Comparison of ENCODE assay signal across 1 cellular context in genomic region chr2:188693771-188694170, GRCh38.
TF ChIP-seq lines count a peak whose summit lies in the region.

No MANE protein-coding gene starts in this region.

TF ChIP-seq in GM23338, 12 proteins besides CTCF, POLR2A, EP300 and RAD21:
- TF ChIP-seq ETS1 (IDR thresholded peaks at IDR 0.05): no peak
- TF ChIP-seq NANOG (IDR thresholded peaks at IDR 0.05; ENCODE audit: borderline replicate concordance): no peak
- TF ChIP-seq ZNF331 (CRISPR knock-in tag; IDR thresholded peaks at IDR 0.05; ENCODE audit: low read depth): no peak
- TF ChIP-seq POLR2AphosphoS5 (IDR thresholded peaks at IDR 0.05; ENCODE audit: low read depth): no peak
- TF ChIP-seq CREB1 (CRISPR knock-in tag; IDR thresholded peaks at IDR 0.05; ENCODE audit: low read depth): no peak
- TF ChIP-seq ZNF462 (CRISPR knock-in tag; IDR thresholded peaks at IDR 0.05): no peak
- TF ChIP-seq EZH2 (IDR thresholded peaks at IDR 0.05; ENCODE audit: low read depth, unreplicated experiment): no peak
- TF ChIP-seq JUNB (IDR thresholded peaks at IDR 0.05; ENCODE audit: unreplicated experiment): no peak
- no peak for TF ChIP-seq REST (IDR thresholded peaks at IDR 0.05; ENCODE audit: unreplicated experiment)
- TF ChIP-seq EZH2phosphoT487 (IDR thresholded peaks at IDR 0.05; ENCODE audit: unreplicated experiment): no peak
- TF ChIP-seq STAT1 (IDR thresholded peaks at IDR 0.05; ENCODE audit: unreplicated experiment): no peak
- no peak for TF ChIP-seq ZNF114 (CRISPR knock-in tag; IDR thresholded peaks at IDR 0.05)
